Comparison of ENCODE assay signal across 16 cellular contexts in genomic region chr7:83696101-83696500, GRCh38. TPM values are rescaled to one million over a fixed set of nuclear protein-coding genes. Genes with fewer than 3 reads are reported as not detected.
DNase-seq lines count a peak whose midpoint lies in the region; ATAC-seq and TF ChIP-seq lines count a peak whose summit lies in the region.
"Had no signal": no experiment of that assay in that cellular context is flagged by ENCODE, and none has a peak within 500 bp of the region (broad histone marks: within the 10 kb centered on the region; RNA-seq: fewer than 3 reads in every experiment).

No MANE protein-coding gene starts in this region.

- H3K27me3 ChIP-seq in GM23338 (ENCODE audit: insufficient read depth) = peaks cover 70% of the 10 kb centered on the region
- H3K27me3 ChIP-seq in HAP-1 (ENCODE audit: low read depth) = no peaks in the 10 kb centered on the region
- no peaks in the 10 kb centered on the region for H3K27me3 ChIP-seq in neural progenitor cell

- H3K27ac Mint-ChIP-seq in GM23338 (no peak overlapping the region), neural progenitor cell (no peak overlapping the region)
- H3K27ac Mint-ChIP-seq in activated CD8-positive, alpha-beta T cell treated with anti-CD3 and anti-CD28 coated beads, Interleukin-2, amount 10 ng/mL, durations not matched to agents 7 days and 5 days = no peak overlapping the region
- H3K27ac Mint-ChIP-seq: CD8-positive, alpha-beta T cell; HFFc6 had no signal

- CTCF ChIA-PET in activated CD8-positive, alpha-beta T cell treated with anti-CD3 and anti-CD28 coated beads, Interleukin-2, amount 10 ng/mL, durations not matched to agents 7 days and 5 days (lab: Charles Lee) = interaction anchor here (1.2 kb wide), 1 partner anchor 13 kb away, joined by 3 read pairs; no protein-coding TSS in a partner anchor

- H3F3A ChIP-seq in GM23338 (replicated peaks; ENCODE audit: low read depth) (no peaks in the 10 kb centered on the region), neural progenitor cell (ENCODE audit: low read depth) (peaks cover 51% of the 10 kb centered on the region)

- H3K4me3 Mint-ChIP-seq in GM23338 = no peak overlapping the region
- no peak overlapping the region for H3K4me3 Mint-ChIP-seq in neural progenitor cell
- no peak overlapping the region for H3K4me3 Mint-ChIP-seq in activated CD8-positive, alpha-beta T cell treated with anti-CD3 and anti-CD28 coated beads, Interleukin-2, amount 10 ng/mL, durations not matched to agents 7 days and 5 days
- H3K4me3 Mint-ChIP-seq: CD8-positive, alpha-beta T cell; HFFc6 had no signal

- peak overlapping the region; percentile 56; the same call in 1 of the 2 replicates for H3K4me2 ChIP-seq in GM23338
- peak overlapping the region; percentile 69 for H3K4me2 ChIP-seq in neural progenitor cell

- peaks cover 5% of the 10 kb centered on the region; the same call in 2 of the 3 replicates for H3K36me3 Mint-ChIP-seq in GM23338 (ENCODE audit: low read depth)
- peaks cover 2% of the 10 kb centered on the region for H3K36me3 Mint-ChIP-seq in neural progenitor cell
- no peaks in the 10 kb centered on the region for H3K36me3 Mint-ChIP-seq in activated CD8-positive, alpha-beta T cell treated with anti-CD3 and anti-CD28 coated beads, Interleukin-2, amount 10 ng/mL, durations not matched to agents 7 days and 5 days (ENCODE audit: low read depth)
- H3K36me3 Mint-ChIP-seq: CD8-positive, alpha-beta T cell had no signal

- H3K9me3 ChIP-seq in HAP-1 (no peaks in the 10 kb centered on the region), neural progenitor cell (ENCODE audit: low read depth) (no peaks in the 10 kb centered on the region), mucosa of descending colon (no peaks in the 10 kb centered on the region)
- H3K9me3 ChIP-seq: Caco-2 had no signal

- no peak overlapping the region for H3K4me3 ChIP-seq in GM23338
- no peak overlapping the region for H3K4me3 ChIP-seq in HAP-1
- no peak overlapping the region for H3K4me3 ChIP-seq in neural progenitor cell
- no peak overlapping the region for H3K4me3 ChIP-seq in mucosa of descending colon

- H3K4me1 ChIP-seq in GM23338 (ENCODE audit: insufficient read depth) = peaks cover 47% of the 10 kb centered on the region
- peaks cover 69% of the 10 kb centered on the region for H3K4me1 ChIP-seq in HAP-1
- H3K4me1 ChIP-seq in neural progenitor cell = peaks cover 56% of the 10 kb centered on the region
- H3K4me1 ChIP-seq in mucosa of descending colon (ENCODE audit: low read depth) = no peaks in the 10 kb centered on the region
- H3K4me1 ChIP-seq: Caco-2 had no signal

- POLR2A ChIA-PET in activated CD8-positive, alpha-beta T cell treated with anti-CD3 and anti-CD28 coated beads, Interleukin-2, amount 10 ng/mL, durations not matched to agents 7 days and 5 days (lab: Charles Lee) = no interaction called here

- H3K9me3 Mint-ChIP-seq in GM23338 = no peaks in the 10 kb centered on the region
- H3K9me3 Mint-ChIP-seq in neural progenitor cell = peaks cover 2% of the 10 kb centered on the region
- H3K9me3 Mint-ChIP-seq in activated CD8-positive, alpha-beta T cell treated with anti-CD3 and anti-CD28 coated beads, Interleukin-2, amount 10 ng/mL, durations not matched to agents 7 days and 5 days (ENCODE audit: insufficient read depth) = peaks cover 7% of the 10 kb centered on the region

- H3K27me3 Mint-ChIP-seq in GM23338 (ENCODE audit: insufficient read depth, low read depth, poor library complexity) (peaks cover 52% of the 10 kb centered on the region), neural progenitor cell (ENCODE audit: insufficient read depth, low read depth) (peaks cover 4% of the 10 kb centered on the region)
- H3K27me3 Mint-ChIP-seq in activated CD8-positive, alpha-beta T cell treated with anti-CD3 and anti-CD28 coated beads, Interleukin-2, amount 10 ng/mL, durations not matched to agents 7 days and 5 days (ENCODE audit: low read depth) = no peaks in the 10 kb centered on the region

- no peaks in the 10 kb centered on the region for H4K20me1 ChIP-seq in GM23338 (replicated peaks; ENCODE audit: insufficient read depth)
- no peaks in the 10 kb centered on the region for H4K20me1 ChIP-seq in neural progenitor cell (ENCODE audit: low read depth)

- no peaks in the 10 kb centered on the region for H3K79me2 ChIP-seq in GM23338 (replicated peaks; ENCODE audit: insufficient read depth)
- H3K79me2 ChIP-seq in neural progenitor cell (ENCODE audit: low read depth) = no peaks in the 10 kb centered on the region

- H2AFZ ChIP-seq in GM23338 = no peak overlapping the region
- no peak overlapping the region for H2AFZ ChIP-seq in neural progenitor cell (replicated peaks)

- DNase-seq in GM23338 (ENCODE audit: low spot score) = no peak
- peak; percentile 50 to 83 for DNase-seq in HAP-1 (ENCODE audit: low spot score in 2 of 2)
- peak; percentile 77 for DNase-seq in NCI-H82 treated with DMSO at 0.1 percent for 48 hours (lab: John Stamatoyannopoulos, UW; ENCODE audit: unreplicated experiment)
- no peak for DNase-seq in neural progenitor cell (ENCODE audit: low spot score)
- DNase-seq in MV-4-11 (lab: John Stamatoyannopoulos, UW) = no peak
- DNase-seq in mucosa of descending colon = no peak
- DNase-seq in activated CD8-positive, alpha-beta T cell treated with anti-CD3 and anti-CD28 coated beads, Interleukin-2, amount 10 ng/mL, durations not matched to agents 7 days and 5 days = no peak
- DNase-seq: C1 segment of cervical spinal cord; Caco-2; CD8-positive, alpha-beta T cell; DMS153; DND-41; H9; HFFc6 had no signal

- ATAC-seq in GM23338 (no peak), mucosa of descending colon (no peak)
- ATAC-seq in activated CD8-positive, alpha-beta T cell treated with anti-CD3 and anti-CD28 coated beads, Interleukin-2, amount 10 ng/mL, durations not matched to agents 7 days and 5 days = no peak
- ATAC-seq: CD8-positive, alpha-beta T cell had no signal

- in situ Hi-C loops in HAP-1 (cut with MboI; ENCODE audit: low sequenced_read_pairs) = no loop called here

- no peak overlapping the region for H3K27ac ChIP-seq in GM23338 (ENCODE audit: low read depth)
- peak overlapping the region; percentile 89 for H3K27ac ChIP-seq in neural progenitor cell

- H3K9me2 ChIP-seq in GM23338 (ENCODE audit: insufficient read depth) = no peaks in the 10 kb centered on the region

- no peak overlapping the region for H3K9ac ChIP-seq in neural progenitor cell

- H3K36me3 ChIP-seq in GM23338 (ENCODE audit: insufficient read depth) (no peaks in the 10 kb centered on the region), HAP-1 (replicated peaks) (no peaks in the 10 kb centered on the region), neural progenitor cell (no peaks in the 10 kb centered on the region), mucosa of descending colon (ENCODE audit: low read depth) (no peaks in the 10 kb centered on the region)

- intact Hi-C loops in mucosa of descending colon (cut with DNase I, micrococcal nuclease) = no loop called here

- H3K4me1 Mint-ChIP-seq in GM23338 = peaks cover 57% of the 10 kb centered on the region
- peaks cover 35% of the 10 kb centered on the region for H3K4me1 Mint-ChIP-seq in neural progenitor cell
- no peaks in the 10 kb centered on the region for H3K4me1 Mint-ChIP-seq in activated CD8-positive, alpha-beta T cell treated with anti-CD3 and anti-CD28 coated beads, Interleukin-2, amount 10 ng/mL, durations not matched to agents 7 days and 5 days (ENCODE audit: low read depth)

- TF ChIP-seq CTCF in GM23338 (conservative IDR thresholded peaks at IDR 0.05; ENCODE audit: low read depth in 2 of 2) (no peak), neural progenitor cell (IDR thresholded peaks at IDR 0.05) (no peak), mucosa of descending colon (IDR thresholded peaks at IDR 0.05) (no peak)

TF ChIP-seq in GM23338, 12 proteins besides CTCF, POLR2A, EP300 and RAD21 (continues in another document):
- no peak for TF ChIP-seq JUNB (IDR thresholded peaks at IDR 0.05; ENCODE audit: unreplicated experiment)

RNA-seq across cellular contexts. Expression of gene SEMA3E, which starts 47.2 kb away (rescaled TPM):
- total RNA-seq in GM23338 (2014; rRNA removed; shearing (Covaris generic)) = 5.4 and 12.4 TPM in 2 replicates
- polyA plus RNA-seq in GM23338 (2016; fragmentation: Nextera tagmentation; extraction: Ambion mirVana) = 15.4 and 15.7 TPM in 2 replicates
- total RNA-seq in neural progenitor cell (ENCODE audit: low replicate concordance) (2.0 and 5.5 TPM in 2 replicates), mucosa of descending colon (1 to 10 TPM; 1.7 to 5.8 (median 2.7) TPM)
- not detected for total RNA-seq in activated CD8-positive, alpha-beta T cell treated with anti-CD3 and anti-CD28 coated beads, Interleukin-2, amount 10 ng/mL, durations not matched to agents 7 days and 5 days
- total RNA-seq: A673; CD8-positive, alpha-beta T cell; HFFc6 had no signal
- polyA plus RNA-seq: BJ had no signal

Comparison
In these comparisons a context has a peak if more than half of its experiments do, and no peak if none do; other contexts are left out.
1. DNase-seq: peak in HAP-1 (2 of 2) and NCI-H82 treated with DMSO at 0.1 percent for 48 hours (single experiment); none in GM23338 (single experiment), neural progenitor cell (single experiment), MV-4-11 (single experiment), mucosa of descending colon (0 of 3) and activated CD8-positive, alpha-beta T cell treated with anti-CD3 and anti-CD28 coated beads, Interleukin-2, amount 10 ng/mL, durations not matched to agents 7 days and 5 days (single experiment).